In genomic region chr2:7951001-7951400, GRCh38 we compare ENCODE assay signal across 30 cellular contexts.
"Had no signal": no experiment of that assay in that cellular context is flagged by ENCODE, and none has a peak within 500 bp of the region (broad histone marks: within the 10 kb centered on the region; RNA-seq: fewer than 3 reads in every experiment).

No MANE protein-coding gene starts in this region.

- H3K4me1 ChIP-seq: body of pancreas, esophagus muscularis mucosa, foreskin keratinocyte, gastrocnemius medialis, heart left ventricle had no signal

- ATAC-seq: activated CD4-positive, alpha-beta T cell treated with anti-CD3 and anti-CD28 coated beads for 36 hours; activated CD8-positive, alpha-beta memory T cell treated with anti-CD3 and anti-CD28 coated beads, Interleukin-2, amount 10 ng/mL, durations not matched to agents 7 days and 5 days; activated CD8-positive, alpha-beta T cell treated with anti-CD3 and anti-CD28 coated beads, Interleukin-2, amount 10 ng/mL, durations not matched to agents 7 days and 5 days; activated naive CD4-positive, alpha-beta T cell treated with anti-CD3 and anti-CD28 coated beads, Interleukin-2, amount 50 U/mL, for 72 hours; activated T-cell treated with anti-CD3 and anti-CD28 coated beads, Interleukin-2, amount 50 U/mL, for 72 hours; body of pancreas; effector memory CD8-positive, alpha-beta T cell; foreskin keratinocyte; gastrocnemius medialis; heart left ventricle; T-cell had no signal

- H3K36me3 ChIP-seq: esophagus muscularis mucosa, gastrocnemius medialis, heart left ventricle had no signal

- H3K4me3 ChIP-seq: body of pancreas, esophagus muscularis mucosa, gastrocnemius medialis, heart left ventricle had no signal

- DNase-seq: activated CD4-positive, alpha-beta memory T cell treated with anti-CD3 and anti-CD28 coated beads for 36 hours; activated CD4-positive, alpha-beta T cell treated with anti-CD3 and anti-CD28 coated beads for 36 hours; activated CD4-positive, alpha-beta T cell treated with anti-CD3 and anti-CD28 coated beads, Interleukin-2, amount 10 ng/mL, durations not matched to agents 24 days and 14 days; activated CD4-positive, CD25-positive, alpha-beta regulatory T cell; activated CD4-positive, CD25-positive, alpha-beta regulatory T cell treated with anti-CD3 and anti-CD28 coated beads, Interleukin-2, amount 50 U/mL, for 72 hours; activated CD8-positive, alpha-beta memory T cell treated with anti-CD3 and anti-CD28 coated beads, Interleukin-2, amount 10 ng/mL, durations not matched to agents 7 days and 5 days; activated CD8-positive, alpha-beta memory T cell treated with anti-CD3 and anti-CD28 coated beads, Interleukin-2, amount 50 U/mL, for 4 hours; activated CD8-positive, alpha-beta T cell treated with anti-CD3 and anti-CD28 coated beads, Interleukin-2, amount 10 ng/mL, durations not matched to agents 7 days and 5 days; activated gamma-delta T cell; activated naive CD4-positive, alpha-beta T cell; activated naive CD4-positive, alpha-beta T cell treated with anti-CD3 and anti-CD28 coated beads, Interleukin-2, amount 10 ng/mL, durations not matched to agents 7 days and 5 days; activated naive CD8-positive, alpha-beta T cell treated with anti-CD3 and anti-CD28 coated beads, Interleukin-2, amount 10 ng/mL, durations not matched to agents 7 days and 5 days; activated T-cell treated with anti-CD3 and anti-CD28 coated beads, Interleukin-2, amount 50 U/mL, for 24 hours; activated T-cell treated with anti-CD3 and anti-CD28 coated beads, Interleukin-2, amount 50 U/mL, for 72 hours; body of pancreas; caudate nucleus; cortex of kidney; dermis blood vessel endothelial cell; effector CD4-positive, alpha-beta T cell; effector memory CD8-positive, alpha-beta T cell; erythroblast; foreskin keratinocyte; gastrocnemius medialis; glutamatergic neuron; heart left ventricle; T-cell had no signal

- H3K4me1 Mint-ChIP-seq: activated CD4-positive, alpha-beta T cell treated with anti-CD3 and anti-CD28 coated beads for 36 hours; activated CD4-positive, alpha-beta T cell treated with anti-CD3 and anti-CD28 coated beads, Interleukin-2, amount 10 ng/mL, durations not matched to agents 24 days and 14 days; activated CD8-positive, alpha-beta memory T cell treated with anti-CD3 and anti-CD28 coated beads, Interleukin-2, amount 10 ng/mL, durations not matched to agents 7 days and 5 days; activated naive CD4-positive, alpha-beta T cell treated with anti-CD3 and anti-CD28 coated beads, Interleukin-2, amount 10 ng/mL, durations not matched to agents 7 days and 5 days; T-cell had no signal

- H3K9me3 Mint-ChIP-seq: activated CD4-positive, alpha-beta memory T cell treated with anti-CD3 and anti-CD28 coated beads for 36 hours; activated naive CD4-positive, alpha-beta T cell treated with anti-CD3 and anti-CD28 coated beads, Interleukin-2, amount 10 ng/mL, durations not matched to agents 7 days and 5 days; activated naive CD4-positive, alpha-beta T cell treated with anti-CD3 and anti-CD28 coated beads, Interleukin-2, amount 50 U/mL, for 72 hours; activated T-cell treated with anti-CD3 and anti-CD28 coated beads, Interleukin-2, amount 50 U/mL, for 24 hours; activated T-cell treated with anti-CD3 and anti-CD28 coated beads, Interleukin-2, amount 50 U/mL, for 72 hours; effector memory CD8-positive, alpha-beta T cell; T-cell; T-helper 1 cell treated with Interleukin-12 subunit alpha and Interleukin-12 subunit beta and Interleukin-4 antibody, amounts not matched to agents 30 μg/mL and 1 μg/mL, for 36 hours; T-helper 2 cell treated with Interferon-gamma antibody and Interleukin-4, amounts not matched to agents 5 μg/mL and 100 μg/mL, for 36 hours had no signal

- H3K4me3 Mint-ChIP-seq: activated CD4-positive, alpha-beta memory T cell treated with anti-CD3 and anti-CD28 coated beads for 36 hours; activated CD4-positive, alpha-beta T cell treated with anti-CD3 and anti-CD28 coated beads for 36 hours; activated CD4-positive, alpha-beta T cell treated with anti-CD3 and anti-CD28 coated beads, Interleukin-2, amount 10 ng/mL, durations not matched to agents 24 days and 14 days; activated CD8-positive, alpha-beta memory T cell treated with anti-CD3 and anti-CD28 coated beads, Interleukin-2, amount 10 ng/mL, durations not matched to agents 7 days and 5 days; activated CD8-positive, alpha-beta T cell treated with anti-CD3 and anti-CD28 coated beads, Interleukin-2, amount 10 ng/mL, durations not matched to agents 7 days and 5 days; activated naive CD4-positive, alpha-beta T cell treated with anti-CD3 and anti-CD28 coated beads, Interleukin-2, amount 10 ng/mL, durations not matched to agents 7 days and 5 days; activated naive CD8-positive, alpha-beta T cell treated with anti-CD3 and anti-CD28 coated beads, Interleukin-2, amount 10 ng/mL, durations not matched to agents 7 days and 5 days; activated T-cell treated with anti-CD3 and anti-CD28 coated beads, Interleukin-2, amount 50 U/mL, for 24 hours; activated T-cell treated with anti-CD3 and anti-CD28 coated beads, Interleukin-2, amount 50 U/mL, for 72 hours; effector memory CD8-positive, alpha-beta T cell; T-cell; T-helper 1 cell treated with Interleukin-12 subunit alpha and Interleukin-12 subunit beta and Interleukin-4 antibody, amounts not matched to agents 30 μg/mL and 1 μg/mL, for 36 hours; T-helper 2 cell treated with Interferon-gamma antibody and Interleukin-4, amounts not matched to agents 5 μg/mL and 100 μg/mL, for 36 hours had no signal

- H3K27ac Mint-ChIP-seq: activated CD4-positive, alpha-beta memory T cell treated with anti-CD3 and anti-CD28 coated beads for 36 hours; activated CD4-positive, alpha-beta T cell treated with anti-CD3 and anti-CD28 coated beads for 36 hours; activated CD4-positive, alpha-beta T cell treated with anti-CD3 and anti-CD28 coated beads, Interleukin-2, amount 10 ng/mL, durations not matched to agents 24 days and 14 days; activated CD8-positive, alpha-beta memory T cell treated with anti-CD3 and anti-CD28 coated beads, Interleukin-2, amount 10 ng/mL, durations not matched to agents 7 days and 5 days; activated CD8-positive, alpha-beta T cell treated with anti-CD3 and anti-CD28 coated beads, Interleukin-2, amount 10 ng/mL, durations not matched to agents 7 days and 5 days; activated naive CD4-positive, alpha-beta T cell treated with anti-CD3 and anti-CD28 coated beads, Interleukin-2, amount 10 ng/mL, durations not matched to agents 7 days and 5 days; activated naive CD4-positive, alpha-beta T cell treated with anti-CD3 and anti-CD28 coated beads, Interleukin-2, amount 50 U/mL, for 72 hours; activated naive CD8-positive, alpha-beta T cell treated with anti-CD3 and anti-CD28 coated beads, Interleukin-2, amount 10 ng/mL, durations not matched to agents 7 days and 5 days; activated T-cell treated with anti-CD3 and anti-CD28 coated beads, Interleukin-2, amount 50 U/mL, for 24 hours; activated T-cell treated with anti-CD3 and anti-CD28 coated beads, Interleukin-2, amount 50 U/mL, for 72 hours; effector memory CD8-positive, alpha-beta T cell; T-cell; T-helper 1 cell treated with Interleukin-12 subunit alpha and Interleukin-12 subunit beta and Interleukin-4 antibody, amounts not matched to agents 30 μg/mL and 1 μg/mL, for 36 hours; T-helper 2 cell treated with Interferon-gamma antibody and Interleukin-4, amounts not matched to agents 5 μg/mL and 100 μg/mL, for 36 hours had no signal

- H3K27ac ChIP-seq: body of pancreas, esophagus muscularis mucosa, foreskin keratinocyte, gastrocnemius medialis, heart left ventricle had no signal

- H3K9me3 ChIP-seq: body of pancreas, esophagus muscularis mucosa, gastrocnemius medialis, heart left ventricle had no signal

- H3K27me3 ChIP-seq: body of pancreas, esophagus muscularis mucosa, foreskin keratinocyte had no signal

- H3K36me3 Mint-ChIP-seq: activated CD4-positive, alpha-beta memory T cell treated with anti-CD3 and anti-CD28 coated beads for 36 hours; activated CD8-positive, alpha-beta memory T cell treated with anti-CD3 and anti-CD28 coated beads, Interleukin-2, amount 10 ng/mL, durations not matched to agents 7 days and 5 days; activated naive CD4-positive, alpha-beta T cell treated with anti-CD3 and anti-CD28 coated beads, Interleukin-2, amount 10 ng/mL, durations not matched to agents 7 days and 5 days; activated naive CD4-positive, alpha-beta T cell treated with anti-CD3 and anti-CD28 coated beads, Interleukin-2, amount 50 U/mL, for 72 hours; activated naive CD8-positive, alpha-beta T cell treated with anti-CD3 and anti-CD28 coated beads, Interleukin-2, amount 10 ng/mL, durations not matched to agents 7 days and 5 days; T-cell had no signal

- H3K27me3 Mint-ChIP-seq: activated CD4-positive, alpha-beta memory T cell treated with anti-CD3 and anti-CD28 coated beads for 36 hours; activated CD4-positive, alpha-beta T cell treated with anti-CD3 and anti-CD28 coated beads for 36 hours; activated naive CD8-positive, alpha-beta T cell treated with anti-CD3 and anti-CD28 coated beads, Interleukin-2, amount 10 ng/mL, durations not matched to agents 7 days and 5 days; activated T-cell treated with anti-CD3 and anti-CD28 coated beads, Interleukin-2, amount 50 U/mL, for 24 hours; T-cell had no signal
